Comparison of ENCODE assay signal across 33 cellular contexts in genomic region chr15:45171912-45172311, GRCh38. TPM values are rescaled to one million over a fixed set of nuclear protein-coding genes. Genes with fewer than 3 reads are reported as not detected.
"Had no signal": no experiment of that assay in that cellular context is flagged by ENCODE, and none has a peak within 500 bp of the region (broad histone marks: within the 10 kb centered on the region; RNA-seq: fewer than 3 reads in every experiment).

No MANE protein-coding gene starts in this region.

- H3K9ac ChIP-seq: neural progenitor cell, parathyroid adenoma had no signal

- H3K4me3 ChIP-seq: neural progenitor cell, ovary, psoas muscle, skin epidermis, smooth muscle cell, spleen, suprapubic skin, testis, tibial artery, transverse colon, upper lobe of right lung, uterus had no signal

- H3K27ac ChIP-seq: neural progenitor cell, ovary, parathyroid adenoma, psoas muscle, skin epidermis, spleen, suprapubic skin, testis, tibial artery, transverse colon, upper lobe of right lung, uterus had no signal

- H3K4me2 ChIP-seq: neural progenitor cell, smooth muscle cell had no signal

- H3K27me3 ChIP-seq: neural progenitor cell, ovary, spleen, suprapubic skin, testis, tibial artery, transverse colon, upper lobe of right lung, uterus had no signal

- H3K4me3 Mint-ChIP-seq: naive thymus-derived CD4-positive, alpha-beta T cell; natural killer cell; nephron; neural progenitor cell; stimulated activated memory B cell treated with anti-CD40 and anti-IgM and Interleukin-4, amounts not matched to agents 10 μg/mL and 1 μg/mL and 100 μg/mL, for 72 hours; stimulated activated naive CD8-positive, alpha-beta T cell treated with anti-CD3 and anti-CD28 coated beads, Interleukin-15, amount 100 ng/mL, for 72 hours; type B pancreatic cell had no signal

- H3K27me3 Mint-ChIP-seq: naive thymus-derived CD4-positive, alpha-beta T cell; progenitor cell of endocrine pancreas; stimulated activated memory B cell treated with anti-CD40 and anti-IgM and Interleukin-4, amounts not matched to agents 10 μg/mL and 1 μg/mL and 100 μg/mL, for 72 hours; stimulated activated naive CD8-positive, alpha-beta T cell treated with anti-CD3 and anti-CD28 coated beads, Interleukin-15, amount 100 ng/mL, for 72 hours; type B pancreatic cell had no signal

- H3K36me3 Mint-ChIP-seq: natural killer cell had no signal

- ATAC-seq: naive thymus-derived CD4-positive, alpha-beta T cell; natural killer cell; psoas muscle; right cardiac atrium; sciatic nerve; stimulated activated memory B cell treated with anti-CD40 and anti-IgM and Interleukin-4, amounts not matched to agents 10 μg/mL and 1 μg/mL and 100 μg/mL, for 72 hours; stimulated activated naive CD8-positive, alpha-beta T cell treated with anti-CD3 and anti-CD28 coated beads, Interleukin-15, amount 100 ng/mL, for 72 hours; stimulated activated naive CD8-positive, alpha-beta T cell treated with anti-CD3 and anti-CD28 coated beads, Interleukin-15, Interleukin-2, amounts not matched to agents 100 U/mL and 50 U/mL, for 24 hours; upper lobe of right lung had no signal

- DNase-seq: naive thymus-derived CD4-positive, alpha-beta T cell; natural killer cell; occipital lobe; ovary; psoas muscle; right cardiac atrium; spleen; stimulated activated CD4-positive, alpha-beta T cell treated with anti-CD3 and anti-CD28 coated beads, Interleukin-12 subunit alpha, Interleukin-12 subunit beta, amount 100 ng/mL, for 4 hours; stimulated activated CD4-positive, alpha-beta T cell treated with anti-CD3 and anti-CD28 coated beads, Interleukin-1b, Interleukin-23, amount 100 ng/mL, for 48 hours; stimulated activated CD4-positive, alpha-beta T cell treated with anti-CD3 and anti-CD28 coated beads, Interleukin-4, amount 100 ng/mL, for 1 hour; stimulated activated CD4-positive, alpha-beta T cell treated with anti-CD3 and anti-CD28 coated beads, Interleukin-4, amount 100 ng/mL, for 4 hours; stimulated activated CD8-positive, alpha-beta memory T cell treated with anti-CD3 and anti-CD28 coated beads, Interleukin-4, amount 100 ng/mL, for 48 hours; stimulated activated naive CD4-positive, alpha-beta T cell; stimulated activated naive CD8-positive, alpha-beta T cell treated with anti-CD3 and anti-CD28 coated beads, Interleukin-15, amount 100 ng/mL, for 72 hours; stimulated activated naive CD8-positive, alpha-beta T cell treated with anti-CD3 and anti-CD28 coated beads, Interleukin-15, Interleukin-2, amounts not matched to agents 100 U/mL and 50 U/mL, for 24 hours; substantia nigra; testis; tibial artery; transverse colon; upper lobe of right lung; uterus had no signal

- H3K9me3 Mint-ChIP-seq: naive thymus-derived CD4-positive, alpha-beta T cell; natural killer cell; nephron; neural progenitor cell; stimulated activated memory B cell treated with anti-CD40 and anti-IgM and Interleukin-4, amounts not matched to agents 10 μg/mL and 1 μg/mL and 100 μg/mL, for 72 hours; stimulated activated naive CD8-positive, alpha-beta T cell treated with anti-CD3 and anti-CD28 coated beads, Interleukin-15, amount 100 ng/mL, for 72 hours; type B pancreatic cell had no signal

- H3K27ac Mint-ChIP-seq: natural killer cell; neural progenitor cell; stimulated activated naive CD8-positive, alpha-beta T cell treated with anti-CD3 and anti-CD28 coated beads, Interleukin-15, amount 100 ng/mL, for 72 hours; type B pancreatic cell had no signal

- H2AFZ ChIP-seq: neural progenitor cell, parathyroid adenoma had no signal

- H3K9me3 ChIP-seq: ovary, psoas muscle, spleen, suprapubic skin, testis, tibial artery, transverse colon, upper lobe of right lung, uterus had no signal

- H3K4me1 Mint-ChIP-seq: nephron had no signal

- H3K4me1 ChIP-seq: parathyroid adenoma, psoas muscle, transverse colon, upper lobe of right lung, uterus had no signal

- H3K36me3 ChIP-seq: neural progenitor cell, ovary, transverse colon, upper lobe of right lung, uterus had no signal

RNA-seq across cellular contexts. Expression of gene DUOX1, which starts 42.1 kb away (rescaled TPM):
- total RNA-seq: occipital lobe had no signal
- polyA plus RNA-seq: neural cell had no signal

RNA-seq across cellular contexts. Expression of gene DUOXA1, which starts 42.2 kb away (rescaled TPM):
- total RNA-seq: renal cortical epithelial cell had no signal
- polyA plus RNA-seq: neural cell had no signal

RNA-seq across cellular contexts. Expression of gene DUOXA2, which starts 57.8 kb away (rescaled TPM):
- total RNA-seq: naive thymus-derived CD4-positive, alpha-beta T cell; natural killer cell; occipital lobe; progenitor cell of endocrine pancreas; psoas muscle; renal cortical epithelial cell; right cardiac atrium; sciatic nerve; smooth muscle cell; spleen; suprapubic skin; upper lobe of right lung; uterus had no signal
- polyA plus RNA-seq: naive thymus-derived CD4-positive, alpha-beta T cell; neural cell; smooth muscle cell had no signal

RNA-seq across cellular contexts. Expression of gene DUOX2, which starts 57.9 kb away (rescaled TPM):
- total RNA-seq: occipital lobe, spleen had no signal
- polyA plus RNA-seq: naive thymus-derived CD4-positive, alpha-beta T cell; neural cell had no signal
